Comparison of ENCODE assay signal across 8 cellular contexts in genomic region chr11:125063429-125064043, GRCh38. TPM values are rescaled to one million over a fixed set of nuclear protein-coding genes. Genes with fewer than 3 reads are reported as not detected.
A peak's percentile ranks its signal among the peaks of the same experiment; 100 is the strongest.
DNase-seq lines count a peak whose midpoint lies in the region; ATAC-seq and TF ChIP-seq lines count a peak whose summit lies in the region.

No MANE protein-coding gene starts in this region.

- no peaks in the 10 kb centered on the region for H3K4me1 ChIP-seq in HEK293 (ENCODE audit: control insufficient read depth, insufficient read depth, low read length)
- H3K4me1 ChIP-seq in RWPE2 (ENCODE audit: insufficient read depth, poor library complexity, severe bottlenecking) = peaks cover 7% of the 10 kb centered on the region
- no peaks in the 10 kb centered on the region for H3K4me1 ChIP-seq in fibroblast of lung (ENCODE audit: control insufficient read depth, extremely low read depth, insufficient read depth, low read length)
- H3K4me1 ChIP-seq in neuron (ENCODE audit: insufficient read depth, low read length) = peaks cover 4% of the 10 kb centered on the region

- H3K27me3 ChIP-seq in RWPE2 (ENCODE audit: insufficient read depth, poor library complexity, severe bottlenecking) = no peaks in the 10 kb centered on the region
- H3K27me3 ChIP-seq in fibroblast of lung (ENCODE audit: control insufficient read depth, insufficient read depth, low read length) = no peaks in the 10 kb centered on the region
- H3K27me3 ChIP-seq in neuron (ENCODE audit: insufficient read depth, low read length) = peaks cover 26% of the 10 kb centered on the region

- H3K9me3 ChIP-seq in HEK293 (ENCODE audit: control insufficient read depth, insufficient read depth, low read depth, low read length) (no peaks in the 10 kb centered on the region), RWPE2 (ENCODE audit: severe bottlenecking) (no peaks in the 10 kb centered on the region), fibroblast of lung (ENCODE audit: control insufficient read depth, insufficient read depth, low read depth, low read length) (no peaks in the 10 kb centered on the region), neuron (ENCODE audit: low read length) (no peaks in the 10 kb centered on the region)

- CTCF ChIA-PET in HEK293 (lab: Yijun Ruan, JAX) = interaction anchor here (0.6 to 1.0 kb wide), 4 partner anchors 77 to 1816 kb away, joined by 3 to 5 read pairs (median 4); no protein-coding TSS in a partner anchor

- ATAC-seq in GM18511 (IDR thresholded peaks at IDR 0.05; ENCODE audit: unreplicated experiment) (peak; percentile 29), RWPE2 (ENCODE audit: low read depth) (peak; percentile 41)

- peak overlapping the region; percentile 53 for H3K4me3 ChIP-seq in HEK293 (ENCODE audit: low read depth, low read length)
- peak overlapping the region; percentile 48 for H3K4me3 ChIP-seq in RWPE2 (ENCODE audit: severe bottlenecking)
- H3K4me3 ChIP-seq in fibroblast of lung (replicated peaks in 1 of 4; ENCODE audit: control extremely low read depth in 1 of 4, insufficient read depth in 1 of 4, low read depth in 3 of 4, low read length in 4 of 4) = peak overlapping the region; percentile 69 to 80 (median 72)
- peak overlapping the region; percentile 46 for H3K4me3 ChIP-seq in neuron (ENCODE audit: low read length)

- TF ChIP-seq CTCF in HEK293 (tag by site-specific recombination; IDR thresholded peaks at IDR 0.05) = no peak
- TF ChIP-seq CTCF in RWPE2 (IDR thresholded peaks at IDR 0.05; ENCODE audit: poor library complexity, severe bottlenecking) = no peak
- no peak for TF ChIP-seq CTCF in fibroblast of lung (conservative IDR thresholded peaks at IDR 0.05 in 1 of 2, IDR thresholded peaks at IDR 0.05 in 1 of 2; ENCODE audit: low read depth in 1 of 2, low read length in 2 of 2)

- POLR2A ChIA-PET in HEK293 (lab: Yijun Ruan, JAX) = interaction anchor here (0.6 kb wide), 1 partner anchor 736 kb away, joined by 3 read pairs; no protein-coding TSS in a partner anchor

- H3K27ac ChIP-seq in HEK293 (ENCODE audit: extremely low read depth, low read depth, low read length) (no peak overlapping the region), RWPE2 (ENCODE audit: poor library complexity, severe bottlenecking) (peak overlapping the region; percentile 33), fibroblast of lung (ENCODE audit: insufficient read depth, low read length) (peak overlapping the region; percentile 61)

- no peaks in the 10 kb centered on the region for H3K79me2 ChIP-seq in fibroblast of lung (ENCODE audit: control insufficient read depth, insufficient read depth, low read length)

- peak overlapping the region; percentile 90 for H3K4me2 ChIP-seq in fibroblast of lung (ENCODE audit: extremely low read depth, insufficient read depth, low read length)

- peak overlapping the region; percentile 97 for H2AFZ ChIP-seq in fibroblast of lung (ENCODE audit: low read length)
- peak overlapping the region; percentile 66 for H2AFZ ChIP-seq in neuron (ENCODE audit: low read depth, low read length)

- peak; percentile 47 for DNase-seq in RWPE2 (ENCODE audit: low spot score)
- DNase-seq in fibroblast of lung (ENCODE audit: low read depth in 2 of 2) = no peak
- DNase-seq in SHP77 treated with DMSO at 0.1 percent for 48 hours (lab: John Stamatoyannopoulos, UW) = no peak
- no peak for DNase-seq in middle frontal gyrus (ENCODE audit: extremely low spot score, low spot score)
- DNase-seq in activated gamma-delta T cell (lab: John Stamatoyannopoulos, UW) = no peak

- H3K9ac ChIP-seq in fibroblast of lung (ENCODE audit: insufficient read depth, low read length) = peak overlapping the region; percentile 72

- H3K36me3 ChIP-seq in HEK293 (ENCODE audit: control insufficient read depth in 2 of 2, insufficient read depth in 1 of 2, low read length in 2 of 2) (no peaks in the 10 kb centered on the region), RWPE2 (ENCODE audit: low read depth) (no peaks in the 10 kb centered on the region), fibroblast of lung (ENCODE audit: control insufficient read depth, insufficient read depth, low read length) (no peaks in the 10 kb centered on the region), neuron (ENCODE audit: insufficient read depth, low read length) (no peaks in the 10 kb centered on the region)

- no peaks in the 10 kb centered on the region for H4K20me1 ChIP-seq in fibroblast of lung (ENCODE audit: control insufficient read depth, extremely low read depth, insufficient read depth, low read length)

TF ChIP-seq in HEK293, 187 proteins besides CTCF, POLR2A, EP300 and RAD21:
- TF ChIP-seq YY1 (tag by site-specific recombination; IDR thresholded peaks at IDR 0.05) (no peak), ZNF426 (tag by site-specific recombination; IDR thresholded peaks at IDR 0.05) (no peak), ZNF248 (tag by site-specific recombination; IDR thresholded peaks at IDR 0.05) (no peak), ZEB2 (tag by site-specific recombination; IDR thresholded peaks at IDR 0.05) (no peak), ZNF214 (tag by site-specific recombination; IDR thresholded peaks at IDR 0.05; ENCODE audit: borderline replicate concordance) (no peak), ZNF2 (tag by site-specific recombination; IDR thresholded peaks at IDR 0.05) (no peak), OSR2 (tag by site-specific recombination; IDR thresholded peaks at IDR 0.05) (no peak), SETDB1 (IDR thresholded peaks at IDR 0.05; ENCODE audit: insufficient read length, low read length) (no peak), HOXC10 (CRISPR knock-in tag; IDR thresholded peaks at IDR 0.05) (no peak), ZNF341 (tag by site-specific recombination; IDR thresholded peaks at IDR 0.05; ENCODE audit: low read depth) (no peak), ZNF138 (tag by site-specific recombination; IDR thresholded peaks at IDR 0.05; ENCODE audit: borderline replicate concordance) (no peak), ZBTB20 (tag by site-specific recombination; IDR thresholded peaks at IDR 0.05) (0 out of 2 replicates have a peak, but pooled peaks have one; percentile 5), ZNF76 (tag by site-specific recombination; IDR thresholded peaks at IDR 0.05; ENCODE audit: borderline replicate concordance, low read depth) (no peak), GLIS1 (tag by site-specific recombination; IDR thresholded peaks at IDR 0.05) (peak; percentile 59), KLF9 (tag by site-specific recombination; IDR thresholded peaks at IDR 0.05; ENCODE audit: low read depth) (no peak), ZBTB48 (tag by site-specific recombination; IDR thresholded peaks at IDR 0.05) (no peak)
- TF ChIP-seq, protein P1, sequence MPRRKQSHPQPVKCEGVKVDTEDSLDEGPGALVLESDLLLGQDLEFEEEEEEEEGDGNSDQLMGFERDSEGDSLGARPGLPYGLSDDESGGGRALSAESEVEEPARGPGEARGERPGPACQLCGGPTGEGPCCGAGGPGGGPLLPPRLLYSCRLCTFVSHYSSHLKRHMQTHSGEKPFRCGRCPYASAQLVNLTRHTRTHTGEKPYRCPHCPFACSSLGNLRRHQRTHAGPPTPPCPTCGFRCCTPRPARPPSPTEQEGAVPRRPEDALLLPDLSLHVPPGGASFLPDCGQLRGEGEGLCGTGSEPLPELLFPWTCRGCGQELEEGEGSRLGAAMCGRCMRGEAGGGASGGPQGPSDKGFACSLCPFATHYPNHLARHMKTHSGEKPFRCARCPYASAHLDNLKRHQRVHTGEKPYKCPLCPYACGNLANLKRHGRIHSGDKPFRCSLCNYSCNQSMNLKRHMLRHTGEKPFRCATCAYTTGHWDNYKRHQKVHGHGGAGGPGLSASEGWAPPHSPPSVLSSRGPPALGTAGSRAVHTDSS (tag by site-specific recombination; IDR thresholded peaks at IDR 0.05) = no peak
TF ChIP-seq in HEK293: peak in this region for 2.

RNA-seq across cellular contexts. Expression of gene SLC37A2, which starts 0.4 kb away (rescaled TPM):
- 0.26 and 0.83 TPM in 2 replicates for total RNA-seq in fibroblast of lung
- polyA plus RNA-seq in fibroblast of lung = 0.36 and 2.2 TPM in 2 replicates
- 0.41 and 2.6 TPM in 2 replicates for polyA plus RNA-seq in fibroblast of lung (2012)
- 5.9 TPM in 1 of 2 replicates, not detected in the other for polyA minus RNA-seq in fibroblast of lung (ENCODE audit: low replicate concordance)

RNA-seq across cellular contexts. Expression of gene TMEM218, which starts 47.9 kb away (rescaled TPM):
- total RNA-seq in fibroblast of lung = 28.0 and 31.9 TPM in 2 replicates
- polyA plus RNA-seq in fibroblast of lung = 33.9 and 34.8 TPM in 2 replicates
- 19.1 and 19.3 TPM in 2 replicates for polyA plus RNA-seq in fibroblast of lung (2012)
- 14.9 and 15.6 TPM in 2 replicates for polyA minus RNA-seq in fibroblast of lung (ENCODE audit: low replicate concordance)
